Comparison of ENCODE assay signal across 8 cellular contexts in the genomic region with DNA sequence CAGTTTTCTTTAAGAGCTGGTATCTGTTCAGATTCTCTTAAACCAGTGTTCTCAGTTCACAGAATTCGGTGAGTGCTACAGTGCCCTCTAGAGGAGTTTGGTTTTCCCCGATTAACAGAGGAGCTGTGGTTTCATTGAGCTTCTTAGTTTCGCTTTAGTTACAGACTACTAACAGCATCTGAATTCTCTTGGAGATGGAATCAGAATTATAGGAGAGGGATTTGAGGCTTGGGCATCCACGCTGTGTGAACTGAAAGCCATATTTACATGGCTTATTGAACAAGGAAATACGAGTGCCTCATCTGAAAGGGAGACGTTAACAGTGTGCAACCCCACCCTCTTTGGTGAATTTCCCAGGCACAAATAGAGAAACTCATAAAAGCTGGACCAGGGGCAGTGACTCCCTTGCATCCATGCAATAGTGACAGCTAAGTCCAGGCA.
DNase-seq lines count a peak whose midpoint lies in the region; ATAC-seq and TF ChIP-seq lines count a peak whose summit lies in the region.

No MANE protein-coding gene starts in this region.

- H3F3A ChIP-seq in neural cell (ENCODE audit: insufficient read depth, low read length, poor library complexity, severe bottlenecking), result no peaks in the 10 kb centered on the region

- peak; percentile 59 to 70 for DNase-seq in Caco-2
- peak; percentile 9 for DNase-seq in GM19240 (ENCODE audit: insufficient read length, low spot score)
- peak; percentile 84 for DNase-seq in NCI-H2196 (lab: John Stamatoyannopoulos, UW; ENCODE audit: unreplicated experiment)
- peak; percentile 85 for DNase-seq in foreskin melanocyte
- DNase-seq in 8988T, result no peak

- no peaks in the 10 kb centered on the region for H3K4me1 ChIP-seq in Caco-2

- BruUV-seq in Caco-2 (replicated peaks; lab: Mats Ljungman, UMichigan), result no TSS peak

- no peaks in the 10 kb centered on the region for H3K36me3 Mint-ChIP-seq in Caco-2 (ENCODE audit: insufficient read depth, unreplicated experiment)

- intact Hi-C loops in Caco-2 (cut with micrococcal nuclease; ENCODE audit: unreplicated experiment), result loop anchor here (1.0 to 10.0 kb wide), 7 partner anchors 104 to 504 kb away; partner anchors contain the start of genes ESRRG and USH2A

- peak overlapping the region; percentile 73 for H3K4me3 Mint-ChIP-seq in Caco-2 (ENCODE audit: unreplicated experiment)

- H3K4me3 ChIP-seq in Caco-2 (ENCODE audit: low read depth, low read length) (peak overlapping the region; percentile 37), WI38 (ENCODE audit: low read depth, low read length) (peak overlapping the region; percentile 59), neural cell (ENCODE audit: low read length) (no peak overlapping the region)

- CTCF ChIA-PET in Caco-2 (lab: Charles Lee), result interaction anchor here (0.6 to 1.6 kb wide), 24 partner anchors 8 to 1369 kb away, joined by 3 to 13 read pairs (median 4); no protein-coding TSS in a partner anchor

- no peak overlapping the region for H3K9ac ChIP-seq in neural cell (ENCODE audit: low read length)

- peaks cover 13% of the 10 kb centered on the region for H3K4me1 Mint-ChIP-seq in Caco-2 (ENCODE audit: low read depth, unreplicated experiment)

- no peaks in the 10 kb centered on the region for H3K36me3 ChIP-seq in Caco-2 (ENCODE audit: control insufficient read depth, insufficient read depth, low read length)
- H3K36me3 ChIP-seq in neural cell (ENCODE audit: insufficient read depth, low read length), result no peaks in the 10 kb centered on the region

- H3K9me2 ChIP-seq in neural cell (ENCODE audit: insufficient read depth, low read length), result no peaks in the 10 kb centered on the region

- ATAC-seq in HG03280 (IDR thresholded peaks at IDR 0.05; ENCODE audit: unreplicated experiment), result peak; percentile 99

- H3K4me2 ChIP-seq in neural cell (ENCODE audit: low read length), result no peak overlapping the region

- POLR2A ChIA-PET in Caco-2 (lab: Charles Lee), result no interaction called here

- H3K27me3 ChIP-seq in Caco-2 (replicated peaks; ENCODE audit: control insufficient read depth, insufficient read depth, low read length) (no peaks in the 10 kb centered on the region), neural cell (ENCODE audit: insufficient read depth, low read depth, low read length) (no peaks in the 10 kb centered on the region)

- no peaks in the 10 kb centered on the region for H3K27me3 Mint-ChIP-seq in Caco-2 (ENCODE audit: insufficient read depth, unreplicated experiment)

- no peaks in the 10 kb centered on the region for H4K20me1 ChIP-seq in neural cell (ENCODE audit: insufficient read depth)

- peaks cover 10% of the 10 kb centered on the region for H3K9me3 Mint-ChIP-seq in Caco-2 (ENCODE audit: unreplicated experiment)

- peak; percentile 59 for TF ChIP-seq RAD21 in neural cell (conservative IDR thresholded peaks at IDR 0.05)

- H3K27ac Mint-ChIP-seq in Caco-2 (ENCODE audit: unreplicated experiment), result peak overlapping the region; percentile 24

- H3K9me3 ChIP-seq in Caco-2 (no peaks in the 10 kb centered on the region), neural cell (ENCODE audit: low read length) (no peaks in the 10 kb centered on the region)

- no peak overlapping the region for H2AFZ ChIP-seq in neural cell (ENCODE audit: low read depth, low read length)

- peak; percentile 59 to 83 for TF ChIP-seq CTCF in Caco-2 (IDR thresholded peaks at IDR 0.05; ENCODE audit: insufficient read depth in 1 of 2, low read depth in 1 of 2, low read length in 1 of 2, severe bottlenecking in 1 of 2, unreplicated experiment in 1 of 2)
- TF ChIP-seq CTCF in WI38 (IDR thresholded peaks at IDR 0.05; ENCODE audit: low read depth, low read length), result peak; percentile 56
- peak; percentile 65 for TF ChIP-seq CTCF in neural cell (IDR thresholded peaks at IDR 0.05; ENCODE audit: poor library complexity, severe bottlenecking)

- no peak for TF ChIP-seq EP300 in neural cell (conservative IDR thresholded peaks at IDR 0.05; ENCODE audit: poor library complexity, severe bottlenecking)

- H3K27ac ChIP-seq in neural cell (ENCODE audit: low read length), result no peak overlapping the region

- no peaks in the 10 kb centered on the region for H3K79me2 ChIP-seq in neural cell (replicated peaks; ENCODE audit: insufficient read depth, low read length)

TF ChIP-seq in neural cell, 6 proteins besides CTCF, POLR2A, EP300 and RAD21:
- TF ChIP-seq EZH2 (IDR thresholded peaks at IDR 0.05; ENCODE audit: borderline replicate concordance, insufficient read depth, low read length, poor library complexity, severe bottlenecking) (no peak), SMC3 (conservative IDR thresholded peaks at IDR 0.05; ENCODE audit: poor library complexity) (peak; percentile 53), POLR2AphosphoS5 (IDR thresholded peaks at IDR 0.05) (no peak), TAF1 (IDR thresholded peaks at IDR 0.05; ENCODE audit: low read depth) (no peak), MXI1 (conservative IDR thresholded peaks at IDR 0.05; ENCODE audit: poor library complexity, severe bottlenecking) (no peak)
- TF ChIP-seq, protein P1, sequence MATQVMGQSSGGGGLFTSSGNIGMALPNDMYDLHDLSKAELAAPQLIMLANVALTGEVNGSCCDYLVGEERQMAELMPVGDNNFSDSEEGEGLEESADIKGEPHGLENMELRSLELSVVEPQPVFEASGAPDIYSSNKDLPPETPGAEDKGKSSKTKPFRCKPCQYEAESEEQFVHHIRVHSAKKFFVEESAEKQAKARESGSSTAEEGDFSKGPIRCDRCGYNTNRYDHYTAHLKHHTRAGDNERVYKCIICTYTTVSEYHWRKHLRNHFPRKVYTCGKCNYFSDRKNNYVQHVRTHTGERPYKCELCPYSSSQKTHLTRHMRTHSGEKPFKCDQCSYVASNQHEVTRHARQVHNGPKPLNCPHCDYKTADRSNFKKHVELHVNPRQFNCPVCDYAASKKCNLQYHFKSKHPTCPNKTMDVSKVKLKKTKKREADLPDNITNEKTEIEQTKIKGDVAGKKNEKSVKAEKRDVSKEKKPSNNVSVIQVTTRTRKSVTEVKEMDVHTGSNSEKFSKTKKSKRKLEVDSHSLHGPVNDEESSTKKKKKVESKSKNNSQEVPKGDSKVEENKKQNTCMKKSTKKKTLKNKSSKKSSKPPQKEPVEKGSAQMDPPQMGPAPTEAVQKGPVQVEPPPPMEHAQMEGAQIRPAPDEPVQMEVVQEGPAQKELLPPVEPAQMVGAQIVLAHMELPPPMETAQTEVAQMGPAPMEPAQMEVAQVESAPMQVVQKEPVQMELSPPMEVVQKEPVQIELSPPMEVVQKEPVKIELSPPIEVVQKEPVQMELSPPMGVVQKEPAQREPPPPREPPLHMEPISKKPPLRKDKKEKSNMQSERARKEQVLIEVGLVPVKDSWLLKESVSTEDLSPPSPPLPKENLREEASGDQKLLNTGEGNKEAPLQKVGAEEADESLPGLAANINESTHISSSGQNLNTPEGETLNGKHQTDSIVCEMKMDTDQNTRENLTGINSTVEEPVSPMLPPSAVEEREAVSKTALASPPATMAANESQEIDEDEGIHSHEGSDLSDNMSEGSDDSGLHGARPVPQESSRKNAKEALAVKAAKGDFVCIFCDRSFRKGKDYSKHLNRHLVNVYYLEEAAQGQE (IDR thresholded peaks at IDR 0.05; ENCODE audit: borderline replicate concordance), result no peak
